ENCODE assay signal across 8 cellular contexts in genomic region chr14:64540208-64541202, GRCh38. TPM values are rescaled to one million over a fixed set of nuclear protein-coding genes. Genes with fewer than 3 reads are reported as not detected.
A peak's percentile ranks its signal among the peaks of the same experiment; 100 is the strongest.
DNase-seq lines count a peak whose midpoint lies in the region; ATAC-seq, FAIRE-seq and TF ChIP-seq lines count a peak whose summit lies in the region.

HSPA2 (plus strand) TSS chr14:64540741; CDS start chr14:64540850, 109 bp downstream.

- peak; percentile 94 for ATAC-seq in GM18498 (IDR thresholded peaks at IDR 0.05; ENCODE audit: unreplicated experiment)
- peak; percentile 93 for ATAC-seq in HG02938 (IDR thresholded peaks at IDR 0.05; ENCODE audit: unreplicated experiment)

- peaks cover 18% of the 10 kb centered on the region for H3K27me3 ChIP-seq in bronchial epithelial cell (ENCODE audit: control insufficient read depth, insufficient read depth, low read length)
- no peaks in the 10 kb centered on the region for H3K27me3 ChIP-seq in small intestine (ENCODE audit: control insufficient read depth in 2 of 2, insufficient read depth in 2 of 2, low read length in 2 of 2)

- FAIRE-seq in bronchial epithelial cell (lab: Jason Lieb, UNC) (peak; percentile 95), small intestine (lab: Jason Lieb, UNC) (peak; percentile 71)

- H3K36me3 ChIP-seq in bronchial epithelial cell (ENCODE audit: control insufficient read depth, insufficient read depth, low read length) (no peaks in the 10 kb centered on the region), small intestine (ENCODE audit: control insufficient read depth in 2 of 2, insufficient read depth in 2 of 2, low read length in 2 of 2) (no peaks in the 10 kb centered on the region)

- peaks cover 2% of the 10 kb centered on the region for H3K9me3 ChIP-seq in small intestine (ENCODE audit: control insufficient read depth, low read depth)

- WGBS in small intestine, 3 donors, result 8 to 12% (median 12%) methylated on average over 79 of the region's 79 CpGs

- peak; percentile 81 for TF ChIP-seq CTCF in VCaP (conservative IDR thresholded peaks at IDR 0.05)
- TF ChIP-seq CTCF in bronchial epithelial cell (IDR thresholded peaks at IDR 0.05; ENCODE audit: insufficient read depth, low read length, severe bottlenecking), result peak; percentile 95

- peak; percentile 58 for DNase-seq in NCI-H2081 treated with DMSO at 0.1 percent for 48 hours (lab: John Stamatoyannopoulos, UW)
- DNase-seq in bronchial epithelial cell (ENCODE audit: low read depth), result peak; percentile 96
- DNase-seq in iPS-NIHi11 (ENCODE audit: low spot score), result peak; percentile 93
- DNase-seq in small intestine, result peak; percentile 99
- no peak for DNase-seq in NCI-H1105 treated with DMSO at 0.1 percent for 48 hours (lab: John Stamatoyannopoulos, UW)

- H3K4me1 ChIP-seq in small intestine (ENCODE audit: control insufficient read depth in 2 of 2, insufficient read depth in 1 of 2, low read depth in 1 of 2, low read length in 1 of 2), result no peaks in the 10 kb centered on the region

- H3K27ac ChIP-seq in VCaP, result peak within 1 kb of the TSS; percentile 68
- peak within 1 kb of the TSS; percentile 74 to 79 for H3K27ac ChIP-seq in small intestine (ENCODE audit: low read depth in 1 of 2, low read length in 1 of 2)

- H3K4me3 ChIP-seq in bronchial epithelial cell (ENCODE audit: low read depth, low read length) (peak within 1 kb of the TSS; percentile 42), small intestine (ENCODE audit: low read depth in 1 of 2, low read length in 2 of 2) (peak within 1 kb of the TSS; percentile 48 to 61)

RNA-seq across cellular contexts. Expression of gene HSPA2, which starts in this region (rescaled TPM):
- 1.6 and 4.2 TPM in 2 replicates for total RNA-seq in bronchial epithelial cell
- polyA plus RNA-seq in small intestine, result 10 to 100 TPM in 1 of 3 donors, 1 to 10 TPM in 2; 1.4 to 10.6 (median 1.8) TPM
